Comparison of ENCODE assay signal across 8 cellular contexts in the genomic region with DNA sequence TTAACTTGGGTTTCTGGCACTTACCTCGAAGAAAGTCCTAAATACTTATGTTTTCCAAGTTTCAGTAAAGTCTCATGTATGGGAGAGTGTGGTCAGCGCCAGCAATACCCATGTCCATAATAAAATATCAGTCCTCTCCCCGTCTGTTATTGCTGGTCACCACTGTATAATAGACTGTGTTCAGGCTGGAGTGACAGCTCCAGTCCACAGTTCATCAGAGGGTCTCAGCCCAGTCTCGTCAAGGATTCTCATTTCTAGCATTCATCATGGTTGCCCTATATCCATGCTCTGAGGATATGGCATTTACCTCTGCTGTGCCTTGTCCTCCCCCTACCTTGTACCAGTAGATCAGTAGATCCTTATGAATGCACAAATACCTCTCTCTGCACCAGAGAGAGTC.
"Had no signal": no experiment of that assay in that cellular context is flagged by ENCODE, and none has a peak within 500 bp of the region (broad histone marks: within the 10 kb centered on the region; RNA-seq: fewer than 3 reads in every experiment).

No MANE protein-coding gene starts in this region.

- H3K4me3 Mint-ChIP-seq: GM23338, H9, HFFc6 had no signal

- H3K4me1 Mint-ChIP-seq: GM23338, H9 had no signal

- H3K27ac ChIP-seq: GM23248 had no signal

- H3K27ac Mint-ChIP-seq: GM23338, H9, HFFc6 had no signal

- ATAC-seq: GM23338, HCT116 had no signal

- DNase-seq: GM23248, GOT3, H7, H9, HCEC 1CT, HFFc6 had no signal
